1 cellular context compared by ENCODE assay signal in genomic region chr1:214318956-214319355, GRCh38.
A peak's percentile ranks its signal among the peaks of the same experiment; 100 is the strongest.
TF ChIP-seq lines count a peak whose summit lies in the region.

No MANE protein-coding gene starts in this region.

TF ChIP-seq in HepG2, 621 proteins besides CTCF, POLR2A, EP300 and RAD21 (continued from another document and continues in another):
- no peak; the same call in 1 of the 2 replicates for TF ChIP-seq ZNF687 (CRISPR knock-in tag; IDR thresholded peaks at IDR 0.05)
- TF ChIP-seq HDAC1 (CRISPR knock-in tag; IDR thresholded peaks at IDR 0.05): 0 out of 2 replicates have a peak, but pooled peaks have one; percentile 41
- no peak for TF ChIP-seq NONO (IDR thresholded peaks at IDR 0.05)
- TF ChIP-seq NONO (CRISPR knock-in tag; conservative IDR thresholded peaks at IDR 0.05): no peak
- no peak for TF ChIP-seq ZNF292 (CRISPR knock-in tag; IDR thresholded peaks at IDR 0.05; ENCODE audit: borderline replicate concordance, low read depth)
- TF ChIP-seq, protein P1, sequence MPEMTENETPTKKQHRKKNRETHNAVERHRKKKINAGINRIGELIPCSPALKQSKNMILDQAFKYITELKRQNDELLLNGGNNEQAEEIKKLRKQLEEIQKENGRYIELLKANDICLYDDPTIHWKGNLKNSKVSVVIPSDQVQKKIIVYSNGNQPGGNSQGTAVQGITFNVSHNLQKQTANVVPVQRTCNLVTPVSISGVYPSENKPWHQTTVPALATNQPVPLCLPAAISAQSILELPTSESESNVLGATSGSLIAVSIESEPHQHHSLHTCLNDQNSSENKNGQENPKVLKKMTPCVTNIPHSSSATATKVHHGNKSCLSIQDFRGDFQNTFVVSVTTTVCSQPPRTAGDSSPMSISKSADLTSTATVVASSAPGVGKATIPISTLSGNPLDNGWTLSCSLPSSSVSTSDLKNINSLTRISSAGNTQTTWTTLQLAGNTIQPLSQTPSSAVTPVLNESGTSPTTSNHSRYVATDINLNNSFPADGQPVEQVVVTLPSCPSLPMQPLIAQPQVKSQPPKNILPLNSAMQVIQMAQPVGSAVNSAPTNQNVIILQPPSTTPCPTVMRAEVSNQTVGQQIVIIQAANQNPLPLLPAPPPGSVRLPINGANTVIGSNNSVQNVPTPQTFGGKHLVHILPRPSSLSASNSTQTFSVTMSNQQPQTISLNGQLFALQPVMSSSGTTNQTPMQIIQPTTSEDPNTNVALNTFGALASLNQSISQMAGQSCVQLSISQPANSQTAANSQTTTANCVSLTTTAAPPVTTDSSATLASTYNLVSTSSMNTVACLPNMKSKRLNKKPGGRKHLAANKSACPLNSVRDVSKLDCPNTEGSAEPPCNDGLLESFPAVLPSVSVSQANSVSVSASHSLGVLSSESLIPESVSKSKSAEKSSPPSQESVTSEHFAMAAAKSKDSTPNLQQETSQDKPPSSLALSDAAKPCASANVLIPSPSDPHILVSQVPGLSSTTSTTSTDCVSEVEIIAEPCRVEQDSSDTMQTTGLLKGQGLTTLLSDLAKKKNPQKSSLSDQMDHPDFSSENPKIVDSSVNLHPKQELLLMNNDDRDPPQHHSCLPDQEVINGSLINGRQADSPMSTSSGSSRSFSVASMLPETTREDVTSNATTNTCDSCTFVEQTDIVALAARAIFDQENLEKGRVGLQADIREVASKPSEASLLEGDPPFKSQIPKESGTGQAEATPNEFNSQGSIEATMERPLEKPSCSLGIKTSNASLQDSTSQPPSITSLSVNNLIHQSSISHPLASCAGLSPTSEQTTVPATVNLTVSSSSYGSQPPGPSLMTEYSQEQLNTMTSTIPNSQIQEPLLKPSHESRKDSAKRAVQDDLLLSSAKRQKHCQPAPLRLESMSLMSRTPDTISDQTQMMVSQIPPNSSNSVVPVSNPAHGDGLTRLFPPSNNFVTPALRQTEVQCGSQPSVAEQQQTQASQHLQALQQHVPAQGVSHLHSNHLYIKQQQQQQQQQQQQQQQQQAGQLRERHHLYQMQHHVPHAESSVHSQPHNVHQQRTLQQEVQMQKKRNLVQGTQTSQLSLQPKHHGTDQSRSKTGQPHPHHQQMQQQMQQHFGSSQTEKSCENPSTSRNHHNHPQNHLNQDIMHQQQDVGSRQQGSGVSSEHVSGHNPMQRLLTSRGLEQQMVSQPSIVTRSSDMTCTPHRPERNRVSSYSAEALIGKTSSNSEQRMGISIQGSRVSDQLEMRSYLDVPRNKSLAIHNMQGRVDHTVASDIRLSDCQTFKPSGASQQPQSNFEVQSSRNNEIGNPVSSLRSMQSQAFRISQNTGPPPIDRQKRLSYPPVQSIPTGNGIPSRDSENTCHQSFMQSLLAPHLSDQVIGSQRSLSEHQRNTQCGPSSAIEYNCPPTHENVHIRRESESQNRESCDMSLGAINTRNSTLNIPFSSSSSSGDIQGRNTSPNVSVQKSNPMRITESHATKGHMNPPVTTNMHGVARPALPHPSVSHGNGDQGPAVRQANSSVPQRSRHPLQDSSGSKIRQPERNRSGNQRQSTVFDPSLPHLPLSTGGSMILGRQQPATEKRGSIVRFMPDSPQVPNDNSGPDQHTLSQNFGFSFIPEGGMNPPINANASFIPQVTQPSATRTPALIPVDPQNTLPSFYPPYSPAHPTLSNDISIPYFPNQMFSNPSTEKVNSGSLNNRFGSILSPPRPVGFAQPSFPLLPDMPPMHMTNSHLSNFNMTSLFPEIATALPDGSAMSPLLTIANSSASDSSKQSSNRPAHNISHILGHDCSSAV (CRISPR knock-in tag; IDR thresholded peaks at IDR 0.05; ENCODE audit: borderline replicate concordance): no peak
- peak; percentile 58; the same call in 1 of the 2 replicates for TF ChIP-seq FOXO1 (CRISPR knock-in tag; IDR thresholded peaks at IDR 0.05)
- TF ChIP-seq MAX (IDR thresholded peaks at IDR 0.05): 0 out of 2 replicates have a peak, but pooled peaks have one; percentile 18
- no peak for TF ChIP-seq ZSCAN30 (CRISPR knock-in tag; IDR thresholded peaks at IDR 0.05)
- peak; percentile 69 for TF ChIP-seq TEAD3 (CRISPR knock-in tag; optimal IDR thresholded peaks at IDR 0.05; ENCODE audit: borderline replicate concordance)
- TF ChIP-seq HNF4G (IDR thresholded peaks at IDR 0.05; ENCODE audit: borderline replicate concordance, low read depth, low read length): no peak
- TF ChIP-seq HNF4G (CRISPR knock-in tag; IDR thresholded peaks at IDR 0.05; ENCODE audit: borderline replicate concordance, low read depth): no peak; the same call in 1 of the 2 replicates
- no peak for TF ChIP-seq ZNF547 (CRISPR knock-in tag; IDR thresholded peaks at IDR 0.05)
- TF ChIP-seq ZNF20 (CRISPR knock-in tag; IDR thresholded peaks at IDR 0.05): no peak
- peak; percentile 84 for TF ChIP-seq POGZ (CRISPR knock-in tag; IDR thresholded peaks at IDR 0.05)
- no peak for TF ChIP-seq ZSCAN21 (CRISPR knock-in tag; IDR thresholded peaks at IDR 0.05; ENCODE audit: borderline replicate concordance)
- no peak for TF ChIP-seq CHD4 (IDR thresholded peaks at IDR 0.05; ENCODE audit: borderline replicate concordance, low read length)
- TF ChIP-seq, protein P2, sequence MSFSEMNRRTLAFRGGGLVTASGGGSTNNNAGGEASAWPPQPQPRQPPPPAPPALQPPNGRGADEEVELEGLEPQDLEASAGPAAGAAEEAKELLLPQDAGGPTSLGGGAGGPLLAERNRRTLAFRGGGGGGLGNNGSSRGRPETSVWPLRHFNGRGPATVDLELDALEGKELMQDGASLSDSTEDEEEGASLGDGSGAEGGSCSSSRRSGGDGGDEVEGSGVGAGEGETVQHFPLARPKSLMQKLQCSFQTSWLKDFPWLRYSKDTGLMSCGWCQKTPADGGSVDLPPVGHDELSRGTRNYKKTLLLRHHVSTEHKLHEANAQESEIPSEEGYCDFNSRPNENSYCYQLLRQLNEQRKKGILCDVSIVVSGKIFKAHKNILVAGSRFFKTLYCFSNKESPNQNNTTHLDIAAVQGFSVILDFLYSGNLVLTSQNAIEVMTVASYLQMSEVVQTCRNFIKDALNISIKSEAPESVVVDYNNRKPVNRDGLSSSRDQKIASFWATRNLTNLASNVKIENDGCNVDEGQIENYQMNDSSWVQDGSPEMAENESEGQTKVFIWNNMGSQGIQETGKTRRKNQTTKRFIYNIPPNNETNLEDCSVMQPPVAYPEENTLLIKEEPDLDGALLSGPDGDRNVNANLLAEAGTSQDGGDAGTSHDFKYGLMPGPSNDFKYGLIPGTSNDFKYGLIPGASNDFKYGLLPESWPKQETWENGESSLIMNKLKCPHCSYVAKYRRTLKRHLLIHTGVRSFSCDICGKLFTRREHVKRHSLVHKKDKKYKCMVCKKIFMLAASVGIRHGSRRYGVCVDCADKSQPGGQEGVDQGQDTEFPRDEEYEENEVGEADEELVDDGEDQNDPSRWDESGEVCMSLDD (CRISPR knock-in tag; IDR thresholded peaks at IDR 0.05; ENCODE audit: borderline replicate concordance): no peak
- peak; percentile 33; the same call in 1 of the 2 replicates for TF ChIP-seq CEBPB (IDR thresholded peaks at IDR 0.05; ENCODE audit: borderline replicate concordance, low read depth, low read length)
- TF ChIP-seq ZSCAN20 (CRISPR knock-in tag; IDR thresholded peaks at IDR 0.05; ENCODE audit: borderline replicate concordance): no peak
- no peak for TF ChIP-seq ZNF883 (CRISPR knock-in tag; IDR thresholded peaks at IDR 0.05; ENCODE audit: not compliant biosample characterization)
- TF ChIP-seq NFYC (CRISPR knock-in tag; IDR thresholded peaks at IDR 0.05): peak; percentile 67
- TF ChIP-seq ZNF430 (CRISPR knock-in tag; IDR thresholded peaks at IDR 0.05): no peak
- TF ChIP-seq ZNF337 (CRISPR knock-in tag; IDR thresholded peaks at IDR 0.05; ENCODE audit: borderline replicate concordance, low read depth): no peak
- no peak for TF ChIP-seq ZMYM3 (CRISPR knock-in tag; IDR thresholded peaks at IDR 0.05)
- no peak for TF ChIP-seq ZNF703 (CRISPR knock-in tag; IDR thresholded peaks at IDR 0.05; ENCODE audit: borderline replicate concordance)
- TF ChIP-seq CENPT (CRISPR knock-in tag; IDR thresholded peaks at IDR 0.05; ENCODE audit: low read depth): no peak
- TF ChIP-seq MXD3 (CRISPR knock-in tag; IDR thresholded peaks at IDR 0.05): no peak
- TF ChIP-seq ZNF772 (CRISPR knock-in tag; IDR thresholded peaks at IDR 0.05): no peak
- peak; percentile 50; the same call in 1 of the 2 replicates for TF ChIP-seq MED1 (CRISPR knock-in tag; IDR thresholded peaks at IDR 0.05)
- peak; percentile 50; the same call in 1 of the 2 replicates for TF ChIP-seq RFX3 (CRISPR knock-in tag; IDR thresholded peaks at IDR 0.05)
- no peak for TF ChIP-seq ZNF350 (CRISPR knock-in tag; IDR thresholded peaks at IDR 0.05; ENCODE audit: borderline replicate concordance, low read depth)
- TF ChIP-seq RARA (CRISPR knock-in tag; IDR thresholded peaks at IDR 0.05): peak; percentile 41; the same call in 1 of the 2 replicates
- TF ChIP-seq GTF2F1 (IDR thresholded peaks at IDR 0.05; ENCODE audit: low read length): no peak
- no peak for TF ChIP-seq ZNF550 (CRISPR knock-in tag; IDR thresholded peaks at IDR 0.05; ENCODE audit: borderline replicate concordance)
- TF ChIP-seq CAMTA2 (CRISPR knock-in tag; IDR thresholded peaks at IDR 0.05; ENCODE audit: borderline replicate concordance): no peak
- no peak for TF ChIP-seq SIX4 (CRISPR knock-in tag; IDR thresholded peaks at IDR 0.05)
- TF ChIP-seq ATF7-NPFF (CRISPR knock-in tag; IDR thresholded peaks at IDR 0.05; ENCODE audit: low read depth): no peak
- TF ChIP-seq ZIK1 (CRISPR knock-in tag; IDR thresholded peaks at IDR 0.05; ENCODE audit: borderline replicate concordance, low read depth): no peak
- TF ChIP-seq ZNF605 (CRISPR knock-in tag; IDR thresholded peaks at IDR 0.05): no peak
- no peak for TF ChIP-seq ZNF234 (CRISPR knock-in tag; conservative IDR thresholded peaks at IDR 0.05)
- TF ChIP-seq, protein P3, sequence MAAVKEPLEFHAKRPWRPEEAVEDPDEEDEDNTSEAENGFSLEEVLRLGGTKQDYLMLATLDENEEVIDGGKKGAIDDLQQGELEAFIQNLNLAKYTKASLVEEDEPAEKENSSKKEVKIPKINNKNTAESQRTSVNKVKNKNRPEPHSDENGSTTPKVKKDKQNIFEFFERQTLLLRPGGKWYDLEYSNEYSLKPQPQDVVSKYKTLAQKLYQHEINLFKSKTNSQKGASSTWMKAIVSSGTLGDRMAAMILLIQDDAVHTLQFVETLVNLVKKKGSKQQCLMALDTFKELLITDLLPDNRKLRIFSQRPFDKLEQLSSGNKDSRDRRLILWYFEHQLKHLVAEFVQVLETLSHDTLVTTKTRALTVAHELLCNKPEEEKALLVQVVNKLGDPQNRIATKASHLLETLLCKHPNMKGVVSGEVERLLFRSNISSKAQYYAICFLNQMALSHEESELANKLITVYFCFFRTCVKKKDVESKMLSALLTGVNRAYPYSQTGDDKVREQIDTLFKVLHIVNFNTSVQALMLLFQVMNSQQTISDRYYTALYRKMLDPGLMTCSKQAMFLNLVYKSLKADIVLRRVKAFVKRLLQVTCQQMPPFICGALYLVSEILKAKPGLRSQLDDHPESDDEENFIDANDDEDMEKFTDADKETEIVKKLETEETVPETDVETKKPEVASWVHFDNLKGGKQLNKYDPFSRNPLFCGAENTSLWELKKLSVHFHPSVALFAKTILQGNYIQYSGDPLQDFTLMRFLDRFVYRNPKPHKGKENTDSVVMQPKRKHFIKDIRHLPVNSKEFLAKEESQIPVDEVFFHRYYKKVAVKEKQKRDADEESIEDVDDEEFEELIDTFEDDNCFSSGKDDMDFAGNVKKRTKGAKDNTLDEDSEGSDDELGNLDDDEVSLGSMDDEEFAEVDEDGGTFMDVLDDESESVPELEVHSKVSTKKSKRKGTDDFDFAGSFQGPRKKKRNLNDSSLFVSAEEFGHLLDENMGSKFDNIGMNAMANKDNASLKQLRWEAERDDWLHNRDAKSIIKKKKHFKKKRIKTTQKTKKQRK (IDR thresholded peaks at IDR 0.05; ENCODE audit: low read length): no peak
- no peak for TF ChIP-seq GTF3A (CRISPR knock-in tag; conservative IDR thresholded peaks at IDR 0.05)
- no peak for TF ChIP-seq ELF1 (CRISPR knock-in tag; IDR thresholded peaks at IDR 0.05)
- no peak for TF ChIP-seq ZNF232 (CRISPR knock-in tag; IDR thresholded peaks at IDR 0.05; ENCODE audit: borderline replicate concordance)
- 0 out of 2 replicates have a peak, but pooled peaks have one; percentile 21 for TF ChIP-seq SMC3 (IDR thresholded peaks at IDR 0.05; ENCODE audit: low read length)
